ENCODE assay signal across 8 cellular contexts in the genomic region with DNA sequence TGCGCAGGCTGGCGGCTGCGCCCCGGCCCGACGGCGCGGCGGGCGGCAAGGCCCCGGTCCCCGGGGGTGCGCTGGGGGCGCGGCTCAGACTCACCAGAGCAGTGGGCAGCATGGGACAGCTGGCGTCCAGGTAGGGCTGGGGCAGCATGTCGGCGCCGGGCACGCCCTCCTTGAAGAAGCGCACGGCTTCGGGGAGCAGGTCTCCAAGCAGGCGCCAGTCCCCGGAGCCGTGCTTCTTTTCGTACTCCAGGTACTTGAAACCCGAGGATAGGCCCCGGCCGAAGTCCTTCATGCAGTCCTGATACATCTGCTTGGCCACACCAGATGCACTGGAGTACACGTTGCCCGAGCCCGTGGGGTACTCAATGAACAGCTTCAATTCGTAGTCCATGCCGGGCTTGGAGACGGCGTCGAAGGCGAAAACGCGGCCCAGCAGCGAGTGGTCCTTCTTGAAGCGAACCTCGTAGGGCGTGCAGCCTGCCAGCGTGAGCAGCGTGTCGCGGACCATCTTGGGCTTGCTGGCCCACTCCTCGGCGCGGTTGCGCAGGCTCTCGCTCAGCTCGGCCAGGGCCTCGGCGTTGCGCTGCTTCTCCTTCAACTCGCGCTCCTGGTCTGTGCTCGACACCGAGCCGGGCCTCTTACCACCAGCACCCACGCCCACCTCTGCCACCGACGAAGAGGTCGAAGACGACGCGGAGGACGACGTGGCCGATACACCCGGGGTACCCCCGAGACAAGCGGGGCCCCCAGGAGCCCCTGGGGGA. TPM values are rescaled to one million over a fixed set of nuclear protein-coding genes. Genes with fewer than 3 reads are reported as not detected.
DNase-seq lines count a peak whose midpoint lies in the region; ATAC-seq and TF ChIP-seq lines count a peak whose summit lies in the region.

No MANE protein-coding gene starts in this region.

- CTCF ChIA-PET in activated CD4-positive, alpha-beta T cell treated with anti-CD3 and anti-CD28 coated beads, Interleukin-2, amount 10 ng/mL, durations not matched to agents 7 days and 5 days (lab: Charles Lee): no interaction called here

- POLR2A ChIA-PET in activated CD4-positive, alpha-beta T cell treated with anti-CD3 and anti-CD28 coated beads, Interleukin-2, amount 10 ng/mL, durations not matched to agents 7 days and 5 days (lab: Charles Lee): no interaction called here

- ATAC-seq in T-helper 17 cell (no peak), HG03175 (IDR thresholded peaks at IDR 0.05; ENCODE audit: unreplicated experiment) (no peak)

- peaks cover 12% of the 10 kb centered on the region for H3K36me3 ChIP-seq in fibroblast of lung (ENCODE audit: control insufficient read depth, insufficient read depth, low read length)

- DNase-seq in activated CD4-positive, alpha-beta T cell treated with anti-CD3 and anti-CD28 coated beads, Interleukin-2, amount 10 ng/mL, durations not matched to agents 7 days and 5 days: no peak
- DNase-seq in activated CD4-positive, alpha-beta T cell treated with anti-CD3 and anti-CD28 coated beads for 1 hour: no peak
- DNase-seq in T-helper 17 cell: no peak
- peak; percentile 50 for DNase-seq in fibroblast of lung (ENCODE audit: low read depth in 2 of 2)
- peak; percentile 32 for DNase-seq in occipital lobe (lab: John Stamatoyannopoulos, UW)
- DNase-seq in central memory CD4-positive, alpha-beta T cell: no peak
- DNase-seq in mucosa of gallbladder (ENCODE audit: low spot score): no peak

- peak overlapping the region; percentile 99 for H3K9ac ChIP-seq in fibroblast of lung (ENCODE audit: insufficient read depth, low read length)

- peak overlapping the region; percentile 66 for H3K27ac Mint-ChIP-seq in activated CD4-positive, alpha-beta T cell treated with anti-CD3 and anti-CD28 coated beads, Interleukin-2, amount 10 ng/mL, durations not matched to agents 7 days and 5 days
- peak overlapping the region; percentile 81 for H3K27ac Mint-ChIP-seq in T-helper 17 cell

- H3K27ac ChIP-seq in fibroblast of lung (ENCODE audit: insufficient read depth, low read length): peak overlapping the region; percentile 98

- peak overlapping the region; percentile 73 for H3K4me3 Mint-ChIP-seq in activated CD4-positive, alpha-beta T cell treated with anti-CD3 and anti-CD28 coated beads, Interleukin-2, amount 10 ng/mL, durations not matched to agents 7 days and 5 days
- peak overlapping the region; percentile 98 for H3K4me3 Mint-ChIP-seq in T-helper 17 cell

- H2AFZ ChIP-seq in fibroblast of lung (ENCODE audit: low read length): no peak overlapping the region

- no peaks in the 10 kb centered on the region for H3K27me3 ChIP-seq in fibroblast of lung (ENCODE audit: control insufficient read depth, insufficient read depth, low read length)

- no peaks in the 10 kb centered on the region for H4K20me1 ChIP-seq in fibroblast of lung (ENCODE audit: control insufficient read depth, extremely low read depth, insufficient read depth, low read length)

- H3K9me3 ChIP-seq in T-helper 17 cell (ENCODE audit: control insufficient read depth, low read length, poor library complexity, severe bottlenecking) (no peaks in the 10 kb centered on the region), fibroblast of lung (ENCODE audit: control insufficient read depth, insufficient read depth, low read depth, low read length) (no peaks in the 10 kb centered on the region)

- no peaks in the 10 kb centered on the region for H3K9me3 Mint-ChIP-seq in activated CD4-positive, alpha-beta T cell treated with anti-CD3 and anti-CD28 coated beads, Interleukin-2, amount 10 ng/mL, durations not matched to agents 7 days and 5 days

- no peak for TF ChIP-seq CTCF in fibroblast of lung (conservative IDR thresholded peaks at IDR 0.05 in 1 of 2, IDR thresholded peaks at IDR 0.05 in 1 of 2; ENCODE audit: low read depth in 1 of 2, low read length in 2 of 2)

- H3K79me2 ChIP-seq in fibroblast of lung (ENCODE audit: control insufficient read depth, insufficient read depth, low read length): peaks cover 44% of the 10 kb centered on the region

- peak overlapping the region; percentile 86 for H3K4me2 ChIP-seq in fibroblast of lung (ENCODE audit: extremely low read depth, insufficient read depth, low read length)

- H3K4me1 ChIP-seq in fibroblast of lung (ENCODE audit: control insufficient read depth, extremely low read depth, insufficient read depth, low read length): peaks cover 17% of the 10 kb centered on the region

- H3K27me3 Mint-ChIP-seq in activated CD4-positive, alpha-beta T cell treated with anti-CD3 and anti-CD28 coated beads, Interleukin-2, amount 10 ng/mL, durations not matched to agents 7 days and 5 days: no peaks in the 10 kb centered on the region
- H3K27me3 Mint-ChIP-seq in T-helper 17 cell: no peaks in the 10 kb centered on the region

- peaks cover 68% of the 10 kb centered on the region for H3K4me1 Mint-ChIP-seq in activated CD4-positive, alpha-beta T cell treated with anti-CD3 and anti-CD28 coated beads, Interleukin-2, amount 10 ng/mL, durations not matched to agents 7 days and 5 days
- peaks cover 36% of the 10 kb centered on the region for H3K4me1 Mint-ChIP-seq in T-helper 17 cell

- H3K4me3 ChIP-seq in fibroblast of lung (replicated peaks in 1 of 4; ENCODE audit: control extremely low read depth in 1 of 4, insufficient read depth in 1 of 4, low read depth in 3 of 4, low read length in 4 of 4): peak overlapping the region; percentile 72 to 99 (median 96)

- peaks cover 30% of the 10 kb centered on the region for H3K36me3 Mint-ChIP-seq in activated CD4-positive, alpha-beta T cell treated with anti-CD3 and anti-CD28 coated beads, Interleukin-2, amount 10 ng/mL, durations not matched to agents 7 days and 5 days (ENCODE audit: low read depth)
- peaks cover 3% of the 10 kb centered on the region for H3K36me3 Mint-ChIP-seq in T-helper 17 cell (ENCODE audit: low read depth)

RNA-seq across cellular contexts. Expression of gene IRF2BPL, which starts 2.2 kb away (rescaled TPM):
- 10 to 100 TPM; 26.0 to 29.9 TPM for total RNA-seq in activated CD4-positive, alpha-beta T cell treated with anti-CD3 and anti-CD28 coated beads, Interleukin-2, amount 10 ng/mL, durations not matched to agents 7 days and 5 days
- 10 to 100 TPM; 41.9 to 51.7 TPM for total RNA-seq in T-helper 17 cell
- 36.0 and 45.9 TPM in 2 replicates for total RNA-seq in fibroblast of lung
- 9.8 and 13.1 TPM in 2 replicates for polyA plus RNA-seq in fibroblast of lung
- 23.8 and 31.3 TPM in 2 replicates for polyA plus RNA-seq in fibroblast of lung (2012)
- polyA minus RNA-seq in fibroblast of lung (ENCODE audit: low replicate concordance): 10.8 and 15.9 TPM in 2 replicates
- total RNA-seq in occipital lobe: 72.7 TPM
- total RNA-seq in mucosa of gallbladder: 70.9 TPM

Comparison
In these comparisons a context has a peak if more than half of its experiments do, and no peak if none do; other contexts are left out.
1. DNase-seq: peak in fibroblast of lung (2 of 2) and occipital lobe (single experiment); none in activated CD4-positive, alpha-beta T cell treated with anti-CD3 and anti-CD28 coated beads, Interleukin-2, amount 10 ng/mL, durations not matched to agents 7 days and 5 days (single experiment), activated CD4-positive, alpha-beta T cell treated with anti-CD3 and anti-CD28 coated beads for 1 hour (single experiment), T-helper 17 cell (0 of 3), central memory CD4-positive, alpha-beta T cell (single experiment) and mucosa of gallbladder (single experiment).